Comparison of ENCODE assay signal across 9 cellular contexts in genomic region chr18:77108001-77108692, GRCh38. TPM values are rescaled to one million over a fixed set of nuclear protein-coding genes. Genes with fewer than 3 reads are reported as not detected.
A peak's percentile ranks its signal among the peaks of the same experiment; 100 is the strongest.
DNase-seq lines count a peak whose midpoint lies in the region; ATAC-seq, FAIRE-seq and TF ChIP-seq lines count a peak whose summit lies in the region.
"Had no signal": no experiment of that assay in that cellular context is flagged by ENCODE, and none has a peak within 500 bp of the region (broad histone marks: within the 10 kb centered on the region; RNA-seq: fewer than 3 reads in every experiment).

No MANE protein-coding gene starts in this region.

- peaks cover 13% of the 10 kb centered on the region for H3K9me3 Mint-ChIP-seq in activated CD8-positive, alpha-beta T cell treated with anti-CD3 and anti-CD28 coated beads, Interleukin-2, amount 10 ng/mL, durations not matched to agents 7 days and 5 days (ENCODE audit: insufficient read depth)

- H3K9ac ChIP-seq in skeletal muscle satellite cell (ENCODE audit: low read depth, low read length): peak overlapping the region; percentile 62

- H3K36me3 Mint-ChIP-seq in activated CD8-positive, alpha-beta T cell treated with anti-CD3 and anti-CD28 coated beads, Interleukin-2, amount 10 ng/mL, durations not matched to agents 7 days and 5 days (ENCODE audit: low read depth): peaks cover 83% of the 10 kb centered on the region

- DNase-seq in D721Med (ENCODE audit: insufficient read length, low spot score): no peak
- no peak for DNase-seq in activated CD8-positive, alpha-beta T cell treated with anti-CD3 and anti-CD28 coated beads, Interleukin-2, amount 10 ng/mL, durations not matched to agents 7 days and 5 days
- no peak for DNase-seq in left cardiac atrium
- no peak for DNase-seq in small intestine
- no peak for DNase-seq in SKM-1 treated with dmso at 0.1 percent for 144 hours (lab: John Stamatoyannopoulos, UW; ENCODE audit: unreplicated experiment)

- intact Hi-C loops in left cardiac atrium (cut with DNase I): no loop called here

- TF ChIP-seq CTCF in D721Med (IDR thresholded peaks at IDR 0.05; ENCODE audit: insufficient read depth, missing control alignments): no peak

- H3K27me3 ChIP-seq in skeletal muscle satellite cell (ENCODE audit: control insufficient read depth, insufficient read depth, low read length) (no peaks in the 10 kb centered on the region), small intestine (ENCODE audit: control insufficient read depth in 2 of 2, insufficient read depth in 2 of 2, low read length in 2 of 2) (no peaks in the 10 kb centered on the region)
- H3K27me3 ChIP-seq: SJCRH30 had no signal

- peaks cover 91% of the 10 kb centered on the region for H3K4me1 Mint-ChIP-seq in activated CD8-positive, alpha-beta T cell treated with anti-CD3 and anti-CD28 coated beads, Interleukin-2, amount 10 ng/mL, durations not matched to agents 7 days and 5 days (ENCODE audit: low read depth)

- no peaks in the 10 kb centered on the region for H3K36me3 ChIP-seq in skeletal muscle satellite cell (ENCODE audit: insufficient read depth, low read length)
- peaks cover 0 to 2% of the 10 kb centered on the region in 2 donors for H3K36me3 ChIP-seq in small intestine (ENCODE audit: control insufficient read depth in 2 of 2, insufficient read depth in 2 of 2, low read length in 2 of 2)
- H3K36me3 ChIP-seq: SJCRH30 had no signal

- H3K27me3 Mint-ChIP-seq in activated CD8-positive, alpha-beta T cell treated with anti-CD3 and anti-CD28 coated beads, Interleukin-2, amount 10 ng/mL, durations not matched to agents 7 days and 5 days (ENCODE audit: low read depth): no peaks in the 10 kb centered on the region

- ATAC-seq in GM19397 (IDR thresholded peaks at IDR 0.05; ENCODE audit: unreplicated experiment): peak; percentile 54
- ATAC-seq in HG03520 (IDR thresholded peaks at IDR 0.05; ENCODE audit: unreplicated experiment): peak; percentile 59
- peak; percentile 7 for ATAC-seq in activated CD8-positive, alpha-beta T cell treated with anti-CD3 and anti-CD28 coated beads, Interleukin-2, amount 10 ng/mL, durations not matched to agents 7 days and 5 days
- ATAC-seq in left cardiac atrium: peak; percentile 67 to 70

- peak overlapping the region; percentile 73 for H3K27ac Mint-ChIP-seq in activated CD8-positive, alpha-beta T cell treated with anti-CD3 and anti-CD28 coated beads, Interleukin-2, amount 10 ng/mL, durations not matched to agents 7 days and 5 days

- no peaks in the 10 kb centered on the region for H3K9me3 ChIP-seq in skeletal muscle satellite cell (replicated peaks; ENCODE audit: low read length)
- H3K9me3 ChIP-seq in small intestine (ENCODE audit: control insufficient read depth, low read depth): no peaks in the 10 kb centered on the region
- H3K9me3 ChIP-seq: SJCRH30 had no signal

- peak overlapping the region; percentile 62 for H3K4me2 ChIP-seq in skeletal muscle satellite cell (ENCODE audit: low read length)

- 35 to 66% (median 58%) methylated on average over 13 of the region's 13 CpGs for WGBS in small intestine, 3 donors

- peak overlapping the region in 1 of 2 donors; percentile 74 for H3K27ac ChIP-seq in small intestine (ENCODE audit: low read depth in 1 of 2, low read length in 1 of 2)
- H3K27ac ChIP-seq: SJCRH30 had no signal

- H3K4me1 ChIP-seq in skeletal muscle satellite cell (ENCODE audit: control insufficient read depth, insufficient read depth, low read length): peaks cover 39% of the 10 kb centered on the region
- H3K4me1 ChIP-seq in small intestine (ENCODE audit: control insufficient read depth in 2 of 2, insufficient read depth in 1 of 2, low read depth in 1 of 2, low read length in 1 of 2): peaks cover 21 to 27% of the 10 kb centered on the region in 2 donors
- H3K4me1 ChIP-seq: SJCRH30 had no signal

- peak overlapping the region; percentile 41 for H3K4me3 Mint-ChIP-seq in activated CD8-positive, alpha-beta T cell treated with anti-CD3 and anti-CD28 coated beads, Interleukin-2, amount 10 ng/mL, durations not matched to agents 7 days and 5 days

- H3K4me3 ChIP-seq in skeletal muscle satellite cell (ENCODE audit: low read length) (peak overlapping the region; percentile 7), small intestine (ENCODE audit: low read depth in 1 of 2, low read length in 2 of 2) (no peak overlapping the region)
- H3K4me3 ChIP-seq: SJCRH30 had no signal

- POLR2A ChIA-PET in activated CD8-positive, alpha-beta T cell treated with anti-CD3 and anti-CD28 coated beads, Interleukin-2, amount 10 ng/mL, durations not matched to agents 7 days and 5 days (lab: Charles Lee): interaction anchor here (0.7 to 3.6 kb wide), 6 partner anchors 11 to 54 kb away, joined by 3 to 18 read pairs (median 8); partner anchors contain the start of gene MBP

- CTCF ChIA-PET in activated CD8-positive, alpha-beta T cell treated with anti-CD3 and anti-CD28 coated beads, Interleukin-2, amount 10 ng/mL, durations not matched to agents 7 days and 5 days (lab: Charles Lee): interaction anchor here (0.6 to 3.4 kb wide), 9 partner anchors 11 to 343 kb away, joined by 3 to 29 read pairs (median 6); no protein-coding TSS in a partner anchor

- peak; percentile 98 for FAIRE-seq in D721Med (lab: Jason Lieb, UNC)
- FAIRE-seq in small intestine (lab: Jason Lieb, UNC): no peak

RNA-seq across cellular contexts. Expression of gene MBP, which starts 24.4 kb away (rescaled TPM):
- 10 to 100 TPM; 86.5 to 87.0 TPM for total RNA-seq in activated CD8-positive, alpha-beta T cell treated with anti-CD3 and anti-CD28 coated beads, Interleukin-2, amount 10 ng/mL, durations not matched to agents 7 days and 5 days
- total RNA-seq in left cardiac atrium: 10 to 100 TPM; 21.7 to 24.7 TPM
- total RNA-seq in skeletal muscle satellite cell (2012; rRNA removed): 3.1 and 6.8 TPM in 2 replicates
- polyA plus RNA-seq in small intestine: 10 to 100 TPM; 14.3 to 25.1 (median 20.8) TPM

Comparison
In these comparisons a context has a peak if more than half of its experiments do, and no peak if none do; other contexts are left out.
1. ATAC-seq: peak in every context shown above with its lines; median percentile 68 in left cardiac atrium; 59 in HG03520; 54 in GM19397; 7 in activated CD8-positive, alpha-beta T cell treated with anti-CD3 and anti-CD28 coated beads, Interleukin-2, amount 10 ng/mL, durations not matched to agents 7 days and 5 days.